ENCODE assay signal across 10 cellular contexts in genomic region chr1:158020877-158021630, GRCh38. TPM values are rescaled to one million over a fixed set of nuclear protein-coding genes. Genes with fewer than 3 reads are reported as not detected.
DNase-seq lines count a peak whose midpoint lies in the region; ATAC-seq and TF ChIP-seq lines count a peak whose summit lies in the region.
"Had no signal": no experiment of that assay in that cellular context is flagged by ENCODE, and none has a peak within 500 bp of the region (broad histone marks: within the 10 kb centered on the region; RNA-seq: fewer than 3 reads in every experiment).

No MANE protein-coding gene starts in this region.

- H3K27ac ChIP-seq in left ventricle myocardium inferior (replicated peaks) (peak overlapping the region; percentile 89), brain microvascular endothelial cell (peak overlapping the region; percentile 96), mesodermal cell (ENCODE audit: low read depth, low read length, severe bottlenecking) (peak overlapping the region; percentile 100), uterus (peak overlapping the region; percentile 93 to 99)

- H3K9me3 ChIP-seq in left ventricle myocardium inferior (replicated peaks) (no peaks in the 10 kb centered on the region), mesodermal cell (ENCODE audit: control insufficient read depth, low read length) (no peaks in the 10 kb centered on the region), uterus (no peaks in the 10 kb centered on the region)

- H3K4me3 ChIP-seq in left ventricle myocardium inferior (no peak overlapping the region), brain microvascular endothelial cell (ENCODE audit: low read depth, low read length) (no peak overlapping the region), mesodermal cell (ENCODE audit: extremely low read depth, insufficient read depth, low read length, poor library complexity, severe bottlenecking) (no peak overlapping the region), uterus (no peak overlapping the region)

- DNase-seq in left ventricle myocardium inferior (no peak), left ventricle myocardium superior (no peak), brain microvascular endothelial cell (no peak), uterus (no peak)
- no peak for DNase-seq in stimulated activated CD4-positive, alpha-beta T cell treated with anti-CD3 and anti-CD28 coated beads, Interleukin-1b, Interleukin-23, amount 100 ng/mL, for 48 hours
- DNase-seq in activated naive CD4-positive, alpha-beta T cell (lab: John Stamatoyannopoulos, UW): no peak
- DNase-seq: activated CD4-positive, alpha-beta T cell treated with anti-CD3 and anti-CD28 coated beads, Interleukin-2, amount 50 U/mL, for 1 hour; AML-193 had no signal

- no peak for ATAC-seq in left ventricle myocardium superior
- ATAC-seq in GM19328 (IDR thresholded peaks at IDR 0.05; ENCODE audit: unreplicated experiment): no peak

- H3K36me3 ChIP-seq in left ventricle myocardium inferior: no peaks in the 10 kb centered on the region
- no peaks in the 10 kb centered on the region for H3K36me3 ChIP-seq in brain microvascular endothelial cell (replicated peaks)
- peaks cover 40% of the 10 kb centered on the region for H3K36me3 ChIP-seq in mesodermal cell (ENCODE audit: control insufficient read depth, insufficient read depth, low read length)
- H3K36me3 ChIP-seq in uterus: no peaks in the 10 kb centered on the region

- TF ChIP-seq POLR2A in uterus (IDR thresholded peaks at IDR 0.05): no peak

- in situ Hi-C loops in brain microvascular endothelial cell (cut with HindIII; ENCODE audit: low pct_ligation_motif_present, low sequenced_read_pairs): no loop called here

- H3K27me3 ChIP-seq in left ventricle myocardium inferior (ENCODE audit: low read depth): no peaks in the 10 kb centered on the region
- H3K27me3 ChIP-seq in brain microvascular endothelial cell (replicated peaks): no peaks in the 10 kb centered on the region
- no peaks in the 10 kb centered on the region for H3K27me3 ChIP-seq in uterus

- WGBS in mesodermal cell (ENCODE audit: insufficient coverage in 2 of 2), 2 experiments: 69 to 88% methylated on average over 4 to 6 of the region's 6 CpGs

- H3K4me1 ChIP-seq in left ventricle myocardium inferior (peaks cover 99% of the 10 kb centered on the region), mesodermal cell (ENCODE audit: control insufficient read depth, insufficient read depth, low read length, poor library complexity, severe bottlenecking) (peaks cover 87% of the 10 kb centered on the region), uterus (peaks cover 11 to 27% of the 10 kb centered on the region in 2 donors)

- intact Hi-C loops in left ventricle myocardium inferior (cut with micrococcal nuclease): no loop called here
- intact Hi-C loops in left ventricle myocardium superior (cut with micrococcal nuclease): no loop called here
- intact Hi-C loops in uterus (cut with DNase I; ENCODE audit: low total_unique reads): no loop called here

- no peak for TF ChIP-seq CTCF in left ventricle myocardium inferior (IDR thresholded peaks at IDR 0.05; ENCODE audit: borderline replicate concordance)
- TF ChIP-seq CTCF in brain microvascular endothelial cell (IDR thresholded peaks at IDR 0.05; ENCODE audit: low read depth, low read length, missing control alignments): no peak
- no peak for TF ChIP-seq CTCF in uterus (IDR thresholded peaks at IDR 0.05)

RNA-seq across cellular contexts. Expression of gene KIRREL1, which starts 27.6 kb away (rescaled TPM):
- total RNA-seq in left ventricle myocardium inferior (7.3 TPM), left ventricle myocardium superior (10.0 TPM), uterus (100 to 1,000 TPM in 1 of 4 donors, 10 to 100 TPM in 3; 34.1 to 102 (median 57.4) TPM)
- 72.5 TPM for polyA plus RNA-seq in mesodermal cell (2013, experiment 1 of 2)
- 57.5 TPM for polyA plus RNA-seq in mesodermal cell (2013, experiment 2 of 2)
